16 cellular contexts compared by ENCODE assay signal in the genomic region with DNA sequence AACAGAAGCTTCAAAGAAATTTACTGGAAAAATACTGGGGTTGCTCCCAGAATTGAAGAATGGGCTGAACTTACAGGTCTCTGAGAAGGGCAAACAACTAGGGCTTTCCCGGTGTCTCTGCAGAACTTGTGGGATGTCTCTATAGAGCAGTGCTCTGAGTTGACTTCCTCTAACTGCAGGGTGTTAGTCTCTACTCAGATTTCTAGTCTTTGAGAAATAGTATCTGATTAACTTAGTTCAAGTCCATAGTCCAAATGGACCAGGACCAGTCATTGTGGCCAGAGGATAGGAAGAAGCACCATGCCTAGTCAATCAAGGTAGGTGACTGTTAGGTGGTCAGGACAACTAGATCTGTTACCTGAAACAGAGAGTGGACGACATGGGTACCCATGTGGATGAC. TPM values are rescaled to one million over a fixed set of nuclear protein-coding genes. Genes with fewer than 3 reads are reported as not detected.
DNase-seq lines count a peak whose midpoint lies in the region; ATAC-seq and TF ChIP-seq lines count a peak whose summit lies in the region.
"Had no signal": no experiment of that assay in that cellular context is flagged by ENCODE, and none has a peak within 500 bp of the region (broad histone marks: within the 10 kb centered on the region; RNA-seq: fewer than 3 reads in every experiment).

No MANE protein-coding gene starts in this region.

- H3K4me1 Mint-ChIP-seq in endothelial cell (ENCODE audit: unreplicated experiment) (peaks cover 28% of the 10 kb centered on the region), progenitor cell of endocrine pancreas (ENCODE audit: low read depth) (peaks cover 19% of the 10 kb centered on the region)

- H3K36me3 ChIP-seq in osteoblast (ENCODE audit: insufficient read depth, low read length), result no peaks in the 10 kb centered on the region
- H3K36me3 ChIP-seq: prostate gland had no signal

- TF ChIP-seq CTCF in AG04450 (IDR thresholded peaks at IDR 0.05; ENCODE audit: low read depth, low read length) (no peak), endothelial cell (IDR thresholded peaks at IDR 0.05; ENCODE audit: unreplicated experiment) (no peak), osteoblast (IDR thresholded peaks at IDR 0.05; ENCODE audit: extremely low read depth, low read depth, low read length) (no peak), progenitor cell of endocrine pancreas (IDR thresholded peaks at IDR 0.05; ENCODE audit: unreplicated experiment) (no peak)

- peak overlapping the region; percentile 20 for H3K4me2 ChIP-seq in osteoblast (ENCODE audit: insufficient read depth, low read length)

- H3K27ac Mint-ChIP-seq in endothelial cell (ENCODE audit: unreplicated experiment) (peak overlapping the region; percentile 44), progenitor cell of endocrine pancreas (no peak overlapping the region)

- peak; percentile 11 for ATAC-seq in GM18511 (IDR thresholded peaks at IDR 0.05; ENCODE audit: unreplicated experiment)
- ATAC-seq in GM21737 (IDR thresholded peaks at IDR 0.05; ENCODE audit: unreplicated experiment), result no peak
- ATAC-seq: K562 had no signal

- H3K27me3 Mint-ChIP-seq in endothelial cell (ENCODE audit: unreplicated experiment) (no peaks in the 10 kb centered on the region), progenitor cell of endocrine pancreas (no peaks in the 10 kb centered on the region)

- H3K27me3 ChIP-seq in AG04450 (ENCODE audit: control insufficient read depth, insufficient read depth, low read length), result no peaks in the 10 kb centered on the region
- no peaks in the 10 kb centered on the region for H3K27me3 ChIP-seq in osteoblast (ENCODE audit: insufficient read depth, low read length)

- H3K27ac ChIP-seq in AG04450 (ENCODE audit: low read depth, low read length) (peak overlapping the region; percentile 84), osteoblast (ENCODE audit: low read depth, low read length) (peak overlapping the region; percentile 24)
- H3K27ac ChIP-seq: C4-2B, prostate gland had no signal

- peaks cover 42% of the 10 kb centered on the region for H3K4me1 ChIP-seq in osteoblast (ENCODE audit: insufficient read depth, low read length)
- H3K4me1 ChIP-seq: prostate gland had no signal

- no peak for DNase-seq in AG04450 (ENCODE audit: low read depth, low spot score)
- DNase-seq in endothelial cell (ENCODE audit: low spot score), result no peak
- DNase-seq in osteoblast (ENCODE audit: insufficient read length, low spot score, missing footprints), result no peak
- no peak for DNase-seq in NCI-H2081 (lab: John Stamatoyannopoulos, UW)
- no peak for DNase-seq in stimulated activated CD4-positive, alpha-beta T cell treated with anti-CD3 and anti-CD28 coated beads, Interleukin-1b, Interleukin-23, amount 100 ng/mL, for 48 hours
- no peak for DNase-seq in progenitor cell of endocrine pancreas (ENCODE audit: low spot score, unreplicated experiment)
- DNase-seq: effector memory CD4-positive, alpha-beta T cell; GDM1; NCI-H187; NCI-H748 treated with DMSO at 0.1 percent for 48 hours had no signal

- no peak overlapping the region for H3K4me3 ChIP-seq in AG04450 (ENCODE audit: low read depth, low read length)
- no peak overlapping the region for H3K4me3 ChIP-seq in osteoblast (ENCODE audit: insufficient read depth, low read length)
- H3K4me3 ChIP-seq: K562, lung, prostate gland had no signal

- H3K9me3 Mint-ChIP-seq in endothelial cell (ENCODE audit: unreplicated experiment) (no peaks in the 10 kb centered on the region), progenitor cell of endocrine pancreas (ENCODE audit: low read depth) (no peaks in the 10 kb centered on the region)

- CTCF ChIA-PET in AG04450 (lab: Charles Lee), result interaction anchor here (1.0 to 2.0 kb wide), 2 partner anchors 14 to 45 kb away, joined by 3 to 5 read pairs; no protein-coding TSS in a partner anchor

- H3K4me3 Mint-ChIP-seq in endothelial cell (ENCODE audit: unreplicated experiment) (no peak overlapping the region), progenitor cell of endocrine pancreas (ENCODE audit: low read depth) (no peak overlapping the region)

- H3K9me3 ChIP-seq in AG04450 (ENCODE audit: control insufficient read depth, insufficient read depth, low read length) (no peaks in the 10 kb centered on the region), osteoblast (ENCODE audit: low read depth, low read length) (no peaks in the 10 kb centered on the region)
- H3K9me3 ChIP-seq: prostate gland had no signal

- H3K36me3 Mint-ChIP-seq in endothelial cell (ENCODE audit: low read depth, unreplicated experiment), result no peaks in the 10 kb centered on the region
- no peaks in the 10 kb centered on the region for H3K36me3 Mint-ChIP-seq in progenitor cell of endocrine pancreas (ENCODE audit: insufficient read depth)

- peaks cover 79% of the 10 kb centered on the region for H3K79me2 ChIP-seq in osteoblast (ENCODE audit: insufficient read depth, low read length)

- no peak overlapping the region for H2AFZ ChIP-seq in osteoblast (ENCODE audit: low read length)

- no peaks in the 10 kb centered on the region for H4K20me1 ChIP-seq in osteoblast (ENCODE audit: insufficient read depth, low read length)

- POLR2A ChIA-PET in AG04450 (lab: Yijun Ruan, JAX), result interaction anchor here (0.7 to 0.8 kb wide), 2 partner anchors 9 to 12 kb away, joined by 3 to 4 read pairs; no protein-coding TSS in a partner anchor

RNA-seq across cellular contexts. Expression of gene LIMS1, which starts 45.8 kb away (rescaled TPM):
- polyA plus RNA-seq in AG04450 (2011; rRNA removed), result 87.3 and 95.0 TPM in 2 replicates
- 108 and 116 TPM in 2 replicates for polyA minus RNA-seq in AG04450 (2011; rRNA and poly(A)+ RNA removed)
- total RNA-seq in endothelial cell (ENCODE audit: unreplicated experiment), result 144 TPM
- 129 and 142 TPM in 2 replicates for total RNA-seq in osteoblast
- total RNA-seq in progenitor cell of endocrine pancreas, result 35.6 and 37.7 TPM in 2 replicates
